1 cellular context compared by ENCODE assay signal in the genomic region with DNA sequence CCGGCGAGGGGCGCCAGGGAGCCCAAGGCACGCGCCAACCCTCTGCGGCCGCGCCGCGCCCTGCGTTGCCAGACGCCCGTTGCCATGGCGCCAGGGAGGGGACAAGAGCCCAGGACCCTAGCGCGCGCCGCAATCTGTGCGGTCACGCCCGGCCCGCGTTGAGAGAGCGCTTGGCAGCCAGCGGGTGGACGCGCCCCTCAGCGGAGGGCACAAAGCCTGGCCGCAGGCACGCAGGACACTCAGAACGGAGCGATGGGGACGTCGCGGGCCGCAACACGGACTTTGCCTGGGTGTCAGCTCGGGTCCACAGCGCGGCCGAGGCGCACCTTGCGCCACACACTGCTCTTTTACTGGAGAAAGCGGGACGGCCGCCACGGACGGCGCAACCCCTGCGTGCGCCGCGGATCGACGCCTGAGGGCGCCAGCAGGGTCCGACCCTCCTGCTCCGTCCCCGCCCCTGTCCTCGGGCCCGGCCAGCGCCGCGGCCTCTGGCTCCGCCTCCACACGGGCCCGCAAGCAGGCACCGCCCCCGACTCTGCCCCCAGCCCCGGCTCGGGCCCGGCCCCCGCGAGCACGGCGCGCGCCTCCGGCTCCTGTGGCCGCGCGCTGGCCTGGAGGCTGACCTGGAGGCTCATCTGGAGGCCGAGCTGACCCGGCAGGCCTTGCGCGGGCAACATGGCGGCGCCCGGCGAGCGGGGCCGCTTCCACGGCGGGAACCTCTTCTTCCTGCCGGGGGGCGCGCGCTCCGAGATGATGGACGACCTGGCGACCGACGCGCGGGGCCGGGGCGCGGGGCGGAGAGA.
TF ChIP-seq lines count a peak whose summit lies in the region.

A gene (plus strand): TSS at position 650 of the 803 bp plus-strand sequence. CDS start 26 bp downstream, at position 676.

TF ChIP-seq in K562, 482 proteins besides CTCF, POLR2A, EP300 and RAD21 (continued from another document and continues in another):
- TF ChIP-seq, protein P1, sequence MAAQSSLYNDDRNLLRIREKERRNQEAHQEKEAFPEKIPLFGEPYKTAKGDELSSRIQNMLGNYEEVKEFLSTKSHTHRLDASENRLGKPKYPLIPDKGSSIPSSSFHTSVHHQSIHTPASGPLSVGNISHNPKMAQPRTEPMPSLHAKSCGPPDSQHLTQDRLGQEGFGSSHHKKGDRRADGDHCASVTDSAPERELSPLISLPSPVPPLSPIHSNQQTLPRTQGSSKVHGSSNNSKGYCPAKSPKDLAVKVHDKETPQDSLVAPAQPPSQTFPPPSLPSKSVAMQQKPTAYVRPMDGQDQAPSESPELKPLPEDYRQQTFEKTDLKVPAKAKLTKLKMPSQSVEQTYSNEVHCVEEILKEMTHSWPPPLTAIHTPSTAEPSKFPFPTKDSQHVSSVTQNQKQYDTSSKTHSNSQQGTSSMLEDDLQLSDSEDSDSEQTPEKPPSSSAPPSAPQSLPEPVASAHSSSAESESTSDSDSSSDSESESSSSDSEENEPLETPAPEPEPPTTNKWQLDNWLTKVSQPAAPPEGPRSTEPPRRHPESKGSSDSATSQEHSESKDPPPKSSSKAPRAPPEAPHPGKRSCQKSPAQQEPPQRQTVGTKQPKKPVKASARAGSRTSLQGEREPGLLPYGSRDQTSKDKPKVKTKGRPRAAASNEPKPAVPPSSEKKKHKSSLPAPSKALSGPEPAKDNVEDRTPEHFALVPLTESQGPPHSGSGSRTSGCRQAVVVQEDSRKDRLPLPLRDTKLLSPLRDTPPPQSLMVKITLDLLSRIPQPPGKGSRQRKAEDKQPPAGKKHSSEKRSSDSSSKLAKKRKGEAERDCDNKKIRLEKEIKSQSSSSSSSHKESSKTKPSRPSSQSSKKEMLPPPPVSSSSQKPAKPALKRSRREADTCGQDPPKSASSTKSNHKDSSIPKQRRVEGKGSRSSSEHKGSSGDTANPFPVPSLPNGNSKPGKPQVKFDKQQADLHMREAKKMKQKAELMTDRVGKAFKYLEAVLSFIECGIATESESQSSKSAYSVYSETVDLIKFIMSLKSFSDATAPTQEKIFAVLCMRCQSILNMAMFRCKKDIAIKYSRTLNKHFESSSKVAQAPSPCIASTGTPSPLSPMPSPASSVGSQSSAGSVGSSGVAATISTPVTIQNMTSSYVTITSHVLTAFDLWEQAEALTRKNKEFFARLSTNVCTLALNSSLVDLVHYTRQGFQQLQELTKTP (IDR thresholded peaks at IDR 0.05; ENCODE audit: low read depth in 1 of 2, partially characterized antibody in 2 of 2) = no peak
- TF ChIP-seq HSF4 (CRISPR knock-in tag; IDR thresholded peaks at IDR 0.05; ENCODE audit: borderline replicate concordance) = no peak
- TF ChIP-seq ZNF561 (CRISPR knock-in tag; conservative IDR thresholded peaks at IDR 0.05) = no peak
- TF ChIP-seq, protein P2, sequence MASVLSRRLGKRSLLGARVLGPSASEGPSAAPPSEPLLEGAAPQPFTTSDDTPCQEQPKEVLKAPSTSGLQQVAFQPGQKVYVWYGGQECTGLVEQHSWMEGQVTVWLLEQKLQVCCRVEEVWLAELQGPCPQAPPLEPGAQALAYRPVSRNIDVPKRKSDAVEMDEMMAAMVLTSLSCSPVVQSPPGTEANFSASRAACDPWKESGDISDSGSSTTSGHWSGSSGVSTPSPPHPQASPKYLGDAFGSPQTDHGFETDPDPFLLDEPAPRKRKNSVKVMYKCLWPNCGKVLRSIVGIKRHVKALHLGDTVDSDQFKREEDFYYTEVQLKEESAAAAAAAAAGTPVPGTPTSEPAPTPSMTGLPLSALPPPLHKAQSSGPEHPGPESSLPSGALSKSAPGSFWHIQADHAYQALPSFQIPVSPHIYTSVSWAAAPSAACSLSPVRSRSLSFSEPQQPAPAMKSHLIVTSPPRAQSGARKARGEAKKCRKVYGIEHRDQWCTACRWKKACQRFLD (CRISPR knock-in tag; IDR thresholded peaks at IDR 0.05) = peak; percentile 93
- TF ChIP-seq, protein P3, sequence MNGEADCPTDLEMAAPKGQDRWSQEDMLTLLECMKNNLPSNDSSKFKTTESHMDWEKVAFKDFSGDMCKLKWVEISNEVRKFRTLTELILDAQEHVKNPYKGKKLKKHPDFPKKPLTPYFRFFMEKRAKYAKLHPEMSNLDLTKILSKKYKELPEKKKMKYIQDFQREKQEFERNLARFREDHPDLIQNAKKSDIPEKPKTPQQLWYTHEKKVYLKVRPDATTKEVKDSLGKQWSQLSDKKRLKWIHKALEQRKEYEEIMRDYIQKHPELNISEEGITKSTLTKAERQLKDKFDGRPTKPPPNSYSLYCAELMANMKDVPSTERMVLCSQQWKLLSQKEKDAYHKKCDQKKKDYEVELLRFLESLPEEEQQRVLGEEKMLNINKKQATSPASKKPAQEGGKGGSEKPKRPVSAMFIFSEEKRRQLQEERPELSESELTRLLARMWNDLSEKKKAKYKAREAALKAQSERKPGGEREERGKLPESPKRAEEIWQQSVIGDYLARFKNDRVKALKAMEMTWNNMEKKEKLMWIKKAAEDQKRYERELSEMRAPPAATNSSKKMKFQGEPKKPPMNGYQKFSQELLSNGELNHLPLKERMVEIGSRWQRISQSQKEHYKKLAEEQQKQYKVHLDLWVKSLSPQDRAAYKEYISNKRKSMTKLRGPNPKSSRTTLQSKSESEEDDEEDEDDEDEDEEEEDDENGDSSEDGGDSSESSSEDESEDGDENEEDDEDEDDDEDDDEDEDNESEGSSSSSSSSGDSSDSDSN (IDR thresholded peaks at IDR 0.05; ENCODE audit: borderline replicate concordance in 1 of 2, low read depth in 2 of 2, low read length in 2 of 2) = 0 out of 4 replicates have a peak, but pooled peaks of 1 of the 2 experiments have one; percentile 25
- TF ChIP-seq ZNF584 (CRISPR knock-in tag; IDR thresholded peaks at IDR 0.05; ENCODE audit: low read depth) = peak; percentile 92
- no peak for TF ChIP-seq ESRRB (CRISPR knock-in tag; IDR thresholded peaks at IDR 0.05; ENCODE audit: borderline replicate concordance)
- TF ChIP-seq MCM7 (IDR thresholded peaks at IDR 0.05) = no peak
- no peak for TF ChIP-seq ELF4 (CRISPR knock-in tag; IDR thresholded peaks at IDR 0.05)
- TF ChIP-seq, protein P4, sequence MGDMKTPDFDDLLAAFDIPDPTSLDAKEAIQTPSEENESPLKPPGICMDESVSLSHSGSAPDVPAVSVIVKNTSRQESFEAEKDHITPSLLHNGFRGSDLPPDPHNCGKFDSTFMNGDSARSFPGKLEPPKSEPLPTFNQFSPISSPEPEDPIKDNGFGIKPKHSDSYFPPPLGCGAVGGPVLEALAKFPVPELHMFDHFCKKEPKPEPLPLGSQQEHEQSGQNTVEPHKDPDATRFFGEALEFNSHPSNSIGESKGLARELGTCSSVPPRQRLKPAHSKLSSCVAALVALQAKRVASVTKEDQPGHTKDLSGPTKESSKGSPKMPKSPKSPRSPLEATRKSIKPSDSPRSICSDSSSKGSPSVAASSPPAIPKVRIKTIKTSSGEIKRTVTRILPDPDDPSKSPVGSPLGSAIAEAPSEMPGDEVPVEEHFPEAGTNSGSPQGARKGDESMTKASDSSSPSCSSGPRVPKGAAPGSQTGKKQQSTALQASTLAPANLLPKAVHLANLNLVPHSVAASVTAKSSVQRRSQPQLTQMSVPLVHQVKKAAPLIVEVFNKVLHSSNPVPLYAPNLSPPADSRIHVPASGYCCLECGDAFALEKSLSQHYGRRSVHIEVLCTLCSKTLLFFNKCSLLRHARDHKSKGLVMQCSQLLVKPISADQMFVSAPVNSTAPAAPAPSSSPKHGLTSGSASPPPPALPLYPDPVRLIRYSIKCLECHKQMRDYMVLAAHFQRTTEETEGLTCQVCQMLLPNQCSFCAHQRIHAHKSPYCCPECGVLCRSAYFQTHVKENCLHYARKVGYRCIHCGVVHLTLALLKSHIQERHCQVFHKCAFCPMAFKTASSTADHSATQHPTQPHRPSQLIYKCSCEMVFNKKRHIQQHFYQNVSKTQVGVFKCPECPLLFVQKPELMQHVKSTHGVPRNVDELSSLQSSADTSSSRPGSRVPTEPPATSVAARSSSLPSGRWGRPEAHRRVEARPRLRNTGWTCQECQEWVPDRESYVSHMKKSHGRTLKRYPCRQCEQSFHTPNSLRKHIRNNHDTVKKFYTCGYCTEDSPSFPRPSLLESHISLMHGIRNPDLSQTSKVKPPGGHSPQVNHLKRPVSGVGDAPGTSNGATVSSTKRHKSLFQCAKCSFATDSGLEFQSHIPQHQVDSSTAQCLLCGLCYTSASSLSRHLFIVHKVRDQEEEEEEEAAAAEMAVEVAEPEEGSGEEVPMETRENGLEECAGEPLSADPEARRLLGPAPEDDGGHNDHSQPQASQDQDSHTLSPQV (IDR thresholded peaks at IDR 0.05) = peak; percentile 70
- peak; percentile 79; the same call in 1 of the 2 replicates for TF ChIP-seq ZNF583 (CRISPR knock-in tag; IDR thresholded peaks at IDR 0.05)
- TF ChIP-seq ASH1L (IDR thresholded peaks at IDR 0.05; ENCODE audit: borderline replicate concordance, low read depth, partially characterized antibody) = no peak
- TF ChIP-seq BCOR (IDR thresholded peaks at IDR 0.05) = no peak
- TF ChIP-seq CREM (IDR thresholded peaks at IDR 0.05; ENCODE audit: low read depth) = peak; percentile 39
- no peak for TF ChIP-seq ELF1 (tag; IDR thresholded peaks at IDR 0.05)
- TF ChIP-seq, protein P5, sequence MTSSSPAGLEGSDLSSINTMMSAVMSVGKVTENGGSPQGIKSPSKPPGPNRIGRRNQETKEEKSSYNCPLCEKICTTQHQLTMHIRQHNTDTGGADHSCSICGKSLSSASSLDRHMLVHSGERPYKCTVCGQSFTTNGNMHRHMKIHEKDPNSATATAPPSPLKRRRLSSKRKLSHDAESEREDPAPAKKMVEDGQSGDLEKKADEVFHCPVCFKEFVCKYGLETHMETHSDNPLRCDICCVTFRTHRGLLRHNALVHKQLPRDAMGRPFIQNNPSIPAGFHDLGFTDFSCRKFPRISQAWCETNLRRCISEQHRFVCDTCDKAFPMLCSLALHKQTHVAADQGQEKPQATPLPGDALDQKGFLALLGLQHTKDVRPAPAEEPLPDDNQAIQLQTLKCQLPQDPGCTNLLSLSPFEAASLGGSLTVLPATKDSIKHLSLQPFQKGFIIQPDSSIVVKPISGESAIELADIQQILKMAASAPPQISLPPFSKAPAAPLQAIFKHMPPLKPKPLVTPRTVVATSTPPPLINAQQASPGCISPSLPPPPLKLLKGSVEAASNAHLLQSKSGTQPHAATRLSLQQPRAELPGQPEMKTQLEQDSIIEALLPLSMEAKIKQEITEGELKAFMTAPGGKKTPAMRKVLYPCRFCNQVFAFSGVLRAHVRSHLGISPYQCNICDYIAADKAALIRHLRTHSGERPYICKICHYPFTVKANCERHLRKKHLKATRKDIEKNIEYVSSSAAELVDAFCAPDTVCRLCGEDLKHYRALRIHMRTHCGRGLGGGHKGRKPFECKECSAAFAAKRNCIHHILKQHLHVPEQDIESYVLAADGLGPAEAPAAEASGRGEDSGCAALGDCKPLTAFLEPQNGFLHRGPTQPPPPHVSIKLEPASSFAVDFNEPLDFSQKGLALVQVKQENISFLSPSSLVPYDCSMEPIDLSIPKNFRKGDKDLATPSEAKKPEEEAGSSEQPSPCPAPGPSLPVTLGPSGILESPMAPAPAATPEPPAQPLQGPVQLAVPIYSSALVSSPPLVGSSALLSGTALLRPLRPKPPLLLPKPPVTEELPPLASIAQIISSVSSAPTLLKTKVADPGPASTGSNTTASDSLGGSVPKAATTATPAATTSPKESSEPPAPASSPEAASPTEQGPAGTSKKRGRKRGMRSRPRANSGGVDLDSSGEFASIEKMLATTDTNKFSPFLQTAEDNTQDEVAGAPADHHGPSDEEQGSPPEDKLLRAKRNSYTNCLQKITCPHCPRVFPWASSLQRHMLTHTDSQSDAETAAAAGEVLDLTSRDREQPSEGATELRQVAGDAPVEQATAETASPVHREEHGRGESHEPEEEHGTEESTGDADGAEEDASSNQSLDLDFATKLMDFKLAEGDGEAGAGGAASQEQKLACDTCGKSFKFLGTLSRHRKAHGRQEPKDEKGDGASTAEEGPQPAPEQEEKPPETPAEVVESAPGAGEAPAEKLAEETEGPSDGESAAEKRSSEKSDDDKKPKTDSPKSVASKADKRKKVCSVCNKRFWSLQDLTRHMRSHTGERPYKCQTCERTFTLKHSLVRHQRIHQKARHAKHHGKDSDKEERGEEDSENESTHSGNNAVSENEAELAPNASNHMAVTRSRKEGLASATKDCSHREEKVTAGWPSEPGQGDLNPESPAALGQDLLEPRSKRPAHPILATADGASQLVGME (CRISPR knock-in tag; IDR thresholded peaks at IDR 0.05) = no peak
- TF ChIP-seq ZNF12 (CRISPR knock-in tag; IDR thresholded peaks at IDR 0.05) = no peak
- no peak; the same call in 1 of the 2 replicates for TF ChIP-seq PTBP1 (IDR thresholded peaks at IDR 0.05; ENCODE audit: low read depth, low read length)
- no peak for TF ChIP-seq MBD2 (IDR thresholded peaks at IDR 0.05; ENCODE audit: borderline replicate concordance, low read depth)
- TF ChIP-seq SNIP1 (IDR thresholded peaks at IDR 0.05; ENCODE audit: low read depth) = no peak
- TF ChIP-seq ZKSCAN3 (CRISPR knock-in tag; IDR thresholded peaks at IDR 0.05) = no peak
- TF ChIP-seq, protein P6, sequence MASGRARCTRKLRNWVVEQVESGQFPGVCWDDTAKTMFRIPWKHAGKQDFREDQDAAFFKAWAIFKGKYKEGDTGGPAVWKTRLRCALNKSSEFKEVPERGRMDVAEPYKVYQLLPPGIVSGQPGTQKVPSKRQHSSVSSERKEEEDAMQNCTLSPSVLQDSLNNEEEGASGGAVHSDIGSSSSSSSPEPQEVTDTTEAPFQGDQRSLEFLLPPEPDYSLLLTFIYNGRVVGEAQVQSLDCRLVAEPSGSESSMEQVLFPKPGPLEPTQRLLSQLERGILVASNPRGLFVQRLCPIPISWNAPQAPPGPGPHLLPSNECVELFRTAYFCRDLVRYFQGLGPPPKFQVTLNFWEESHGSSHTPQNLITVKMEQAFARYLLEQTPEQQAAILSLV (tag; IDR thresholded peaks at IDR 0.05) = no peak
- no peak for TF ChIP-seq ZNF830 (CRISPR knock-in tag; IDR thresholded peaks at IDR 0.05)
- peak; percentile 91 for TF ChIP-seq RFX1 (IDR thresholded peaks at IDR 0.05)
- TF ChIP-seq PHB (CRISPR knock-in tag; IDR thresholded peaks at IDR 0.05) = no peak
- no peak for TF ChIP-seq STAT5B (CRISPR knock-in tag; IDR thresholded peaks at IDR 0.05)
- TF ChIP-seq RBBP5 (IDR thresholded peaks at IDR 0.05; ENCODE audit: borderline replicate concordance, insufficient read depth, low read length, poor library complexity, severe bottlenecking) = peak; percentile 92
- TF ChIP-seq NFE2 (IDR thresholded peaks at IDR 0.05; ENCODE audit: low read depth) = no peak
- no peak for TF ChIP-seq GATAD2A (IDR thresholded peaks at IDR 0.05)
- TF ChIP-seq BRF1 (IDR thresholded peaks at IDR 0.05; ENCODE audit: borderline replicate concordance, extremely low read depth, insufficient read length) = no peak
- TF ChIP-seq MAFK (IDR thresholded peaks at IDR 0.05; ENCODE audit: low read length) = no peak
- TF ChIP-seq SRSF1 (IDR thresholded peaks at IDR 0.05; ENCODE audit: low read depth, low read length) = peak; percentile 52; the same call in 1 of the 2 replicates
- TF ChIP-seq, protein P7, sequence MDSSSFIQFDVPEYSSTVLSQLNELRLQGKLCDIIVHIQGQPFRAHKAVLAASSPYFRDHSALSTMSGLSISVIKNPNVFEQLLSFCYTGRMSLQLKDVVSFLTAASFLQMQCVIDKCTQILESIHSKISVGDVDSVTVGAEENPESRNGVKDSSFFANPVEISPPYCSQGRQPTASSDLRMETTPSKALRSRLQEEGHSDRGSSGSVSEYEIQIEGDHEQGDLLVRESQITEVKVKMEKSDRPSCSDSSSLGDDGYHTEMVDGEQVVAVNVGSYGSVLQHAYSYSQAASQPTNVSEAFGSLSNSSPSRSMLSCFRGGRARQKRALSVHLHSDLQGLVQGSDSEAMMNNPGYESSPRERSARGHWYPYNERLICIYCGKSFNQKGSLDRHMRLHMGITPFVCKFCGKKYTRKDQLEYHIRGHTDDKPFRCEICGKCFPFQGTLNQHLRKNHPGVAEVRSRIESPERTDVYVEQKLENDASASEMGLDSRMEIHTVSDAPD (CRISPR knock-in tag; IDR thresholded peaks at IDR 0.05) = no peak
- TF ChIP-seq ZNF444 (CRISPR knock-in tag; IDR thresholded peaks at IDR 0.05) = no peak
- no peak for TF ChIP-seq PURB (CRISPR knock-in tag; IDR thresholded peaks at IDR 0.05; ENCODE audit: low read depth)
- no peak for TF ChIP-seq ARNT (IDR thresholded peaks at IDR 0.05)
- TF ChIP-seq DIDO1 (tag; IDR thresholded peaks at IDR 0.05; ENCODE audit: low read depth) = no peak
